In the genomic region with DNA sequence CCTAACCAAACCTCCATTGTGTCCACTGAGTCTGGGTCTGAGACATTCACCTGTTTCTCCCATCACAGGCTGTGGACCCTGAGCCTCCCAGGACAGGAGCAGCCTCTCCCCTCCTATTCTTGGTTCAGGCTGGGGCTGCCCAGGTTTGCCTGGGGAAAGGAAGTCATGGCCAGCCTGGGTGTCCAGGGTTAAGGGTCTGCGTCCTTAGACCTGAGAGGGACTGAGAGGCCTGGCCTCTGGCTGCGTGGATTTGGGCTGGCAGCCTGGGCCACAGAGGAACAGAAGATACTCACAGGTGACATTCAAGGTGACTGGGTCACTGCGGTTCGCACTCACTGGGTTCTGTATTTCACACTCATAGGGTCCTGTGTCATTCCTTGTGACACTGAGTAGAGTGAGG, we compare ENCODE assay signal across 3 cellular contexts. TPM values are rescaled to one million over a fixed set of nuclear protein-coding genes. Genes with fewer than 3 reads are reported as not detected.
"Had no signal": no experiment of that assay in that cellular context is flagged by ENCODE, and none has a peak within 500 bp of the region (broad histone marks: within the 10 kb centered on the region; RNA-seq: fewer than 3 reads in every experiment).

No MANE protein-coding gene starts in this region.

RNA-seq across cellular contexts. Expression of a gene that starts 6.7 kb away (rescaled TPM):
- total RNA-seq: ascending aorta, cardiac muscle cell, chondrocyte had no signal
